ENCODE assay signal across 15 cellular contexts in genomic region chr11:70604221-70604620, GRCh38.
DNase-seq lines count a peak whose midpoint lies in the region; ATAC-seq and TF ChIP-seq lines count a peak whose summit lies in the region.
"Had no signal": no experiment of that assay in that cellular context is flagged by ENCODE, and none has a peak within 500 bp of the region (broad histone marks: within the 10 kb centered on the region; RNA-seq: fewer than 3 reads in every experiment).

No MANE protein-coding gene starts in this region.

- dilution Hi-C loops in mammary epithelial cell (cut with HindIII; ENCODE audit: low sequenced_read_pairs): loop anchor here (5.0 kb wide), 2 partner anchors 93 to 138 kb away; no protein-coding TSS in a partner anchor

- H3K27ac ChIP-seq in mammary epithelial cell (ENCODE audit: insufficient read depth, low read depth, low read length) (no peak overlapping the region), breast epithelium (no peak overlapping the region), SJCRH30 (peak overlapping the region; percentile 79), lower lobe of right lung (no peak overlapping the region), temporal lobe (ENCODE audit: low read depth, low read length) (peak overlapping the region; percentile 27)

- 72% methylated on average over 8 of the region's 11 CpGs for WGBS in mammary epithelial cell (ENCODE audit: low coverage, missing lambda C conversion rate)

- H3K4me3 ChIP-seq in mammary epithelial cell (replicated peaks in 1 of 3; ENCODE audit: insufficient read depth in 1 of 3, low read depth in 2 of 3, low read length in 3 of 3) (no peak overlapping the region), breast epithelium (no peak overlapping the region), SJCRH30 (peak overlapping the region; percentile 17; the same call in 1 of the 2 replicates), lower lobe of right lung (no peak overlapping the region)
- H3K4me3 ChIP-seq: GM12878, GM23338 had no signal

- H3K4me2 ChIP-seq in mammary epithelial cell (ENCODE audit: insufficient read depth, low read depth, low read length): peak overlapping the region; percentile 78
- H3K4me2 ChIP-seq: GM23338 had no signal

- no peaks in the 10 kb centered on the region for H3K4me1 Mint-ChIP-seq in activated naive CD8-positive, alpha-beta T cell treated with anti-CD3 and anti-CD28 coated beads, Interleukin-2, amount 50 U/mL, for 24 hours

- H3K4me1 ChIP-seq in mammary epithelial cell (ENCODE audit: insufficient read depth, low read length) (peaks cover 27% of the 10 kb centered on the region), breast epithelium (no peaks in the 10 kb centered on the region), SJCRH30 (peaks cover 43% of the 10 kb centered on the region), lower lobe of right lung (peaks cover 9% of the 10 kb centered on the region)

- TF ChIP-seq POLR2A in breast epithelium (IDR thresholded peaks at IDR 0.05): no peak

- H3K36me3 ChIP-seq in mammary epithelial cell (ENCODE audit: insufficient read depth, low read length) (no peaks in the 10 kb centered on the region), breast epithelium (no peaks in the 10 kb centered on the region), SJCRH30 (no peaks in the 10 kb centered on the region), lower lobe of right lung (no peaks in the 10 kb centered on the region)

- no peaks in the 10 kb centered on the region for H3K9me3 Mint-ChIP-seq in activated naive CD8-positive, alpha-beta T cell treated with anti-CD3 and anti-CD28 coated beads, Interleukin-2, amount 50 U/mL, for 24 hours
- H3K9me3 Mint-ChIP-seq: CD4-positive, alpha-beta T cell; GM23338; H9 had no signal

- no peaks in the 10 kb centered on the region for H3K36me3 Mint-ChIP-seq in activated naive CD8-positive, alpha-beta T cell treated with anti-CD3 and anti-CD28 coated beads, Interleukin-2, amount 50 U/mL, for 24 hours (ENCODE audit: low read depth)

- H3K9ac ChIP-seq in mammary epithelial cell (ENCODE audit: insufficient read depth, low read length): no peak overlapping the region

- no peaks in the 10 kb centered on the region for H3K27me3 ChIP-seq in mammary epithelial cell (ENCODE audit: insufficient read depth, low read length)
- no peaks in the 10 kb centered on the region for H3K27me3 ChIP-seq in breast epithelium
- H3K27me3 ChIP-seq in SJCRH30: no peaks in the 10 kb centered on the region; the same call in 1 of the 2 replicates
- H3K27me3 ChIP-seq in lower lobe of right lung (ENCODE audit: low read depth): no peaks in the 10 kb centered on the region

- TF ChIP-seq CTCF in mammary epithelial cell (conservative IDR thresholded peaks at IDR 0.05 in 1 of 2, IDR thresholded peaks at IDR 0.05 in 1 of 2; ENCODE audit: extremely low read depth in 1 of 2, insufficient read depth in 1 of 2, low read depth in 1 of 2, low read length in 2 of 2) (no peak), breast epithelium (IDR thresholded peaks at IDR 0.05) (no peak), lower lobe of right lung (IDR thresholded peaks at IDR 0.05) (no peak)

- intact Hi-C loops in mammary epithelial cell (cut with micrococcal nuclease): loop anchor here (10.0 kb wide), 1 partner anchor 51 kb away; no protein-coding TSS in a partner anchor
- intact Hi-C loops in breast epithelium (cut with DNase I; ENCODE audit: low total_unique reads): no loop called here
- intact Hi-C loops in lower lobe of right lung (cut with DNase I): no loop called here

- ATAC-seq in lower lobe of right lung (no peak), HG02642 (IDR thresholded peaks at IDR 0.05; ENCODE audit: poor library complexity, unreplicated experiment) (no peak)
- ATAC-seq in activated naive CD8-positive, alpha-beta T cell treated with anti-CD3 and anti-CD28 coated beads, Interleukin-2, amount 50 U/mL, for 24 hours: no peak

- in situ Hi-C loops in mammary epithelial cell (cut with MboI; ENCODE audit: low sequenced_read_pairs in 2 of 2): no loop called here

- CTCF ChIA-PET in mammary epithelial cell (lab: Charles Lee; ENCODE audit: low non-redundant PET): no interaction called here

- H4K20me1 ChIP-seq in mammary epithelial cell (ENCODE audit: insufficient read depth, low read length): no peaks in the 10 kb centered on the region

- no TSS peak for BruUV-seq in mammary epithelial cell (replicated peaks; lab: Mats Ljungman, UMichigan)

- peak overlapping the region; percentile 50 for H2AFZ ChIP-seq in mammary epithelial cell (ENCODE audit: low read depth, low read length)
- H2AFZ ChIP-seq: GM23338 had no signal

- H3K79me2 ChIP-seq in mammary epithelial cell (ENCODE audit: insufficient read depth, low read length): no peaks in the 10 kb centered on the region

- DNase-seq in mammary epithelial cell (no peak), breast epithelium (ENCODE audit: low spot score in 2 of 2) (no peak), SJCRH30 (no peak), lower lobe of right lung (peak; percentile 25), T1000 (lab: John Stamatoyannopoulos, UW) (no peak)
- DNase-seq in activated naive CD8-positive, alpha-beta T cell treated with anti-CD3 and anti-CD28 coated beads, Interleukin-2, amount 50 U/mL, for 24 hours: no peak
- DNase-seq: 8988T; AML-193; C1 segment of cervical spinal cord; CD4-positive, alpha-beta T cell; H9 had no signal

- H3K4me3 Mint-ChIP-seq in activated naive CD8-positive, alpha-beta T cell treated with anti-CD3 and anti-CD28 coated beads, Interleukin-2, amount 50 U/mL, for 24 hours: no peak overlapping the region
- H3K4me3 Mint-ChIP-seq: CD4-positive, alpha-beta T cell; GM23338; H9 had no signal

- no peak overlapping the region for H3K27ac Mint-ChIP-seq in activated naive CD8-positive, alpha-beta T cell treated with anti-CD3 and anti-CD28 coated beads, Interleukin-2, amount 50 U/mL, for 24 hours
- H3K27ac Mint-ChIP-seq: CD4-positive, alpha-beta T cell; GM23338; H9 had no signal

- H3K27me3 Mint-ChIP-seq in activated naive CD8-positive, alpha-beta T cell treated with anti-CD3 and anti-CD28 coated beads, Interleukin-2, amount 50 U/mL, for 24 hours: peaks cover 2% of the 10 kb centered on the region

- H3K9me3 ChIP-seq in mammary epithelial cell (replicated peaks; ENCODE audit: insufficient read depth, low read length) (no peaks in the 10 kb centered on the region), breast epithelium (no peaks in the 10 kb centered on the region), SJCRH30 (replicated peaks) (no peaks in the 10 kb centered on the region), lower lobe of right lung (no peaks in the 10 kb centered on the region)

Comparison
In these comparisons a context has a peak if more than half of its experiments do, and no peak if none do; other contexts are left out.
1. H3K27ac ChIP-seq: peak in SJCRH30 (single experiment) and temporal lobe (single experiment); none in mammary epithelial cell (single experiment), breast epithelium (0 of 2) and lower lobe of right lung (single experiment).